ENCODE assay signal across 25 cellular contexts in the genomic region with DNA sequence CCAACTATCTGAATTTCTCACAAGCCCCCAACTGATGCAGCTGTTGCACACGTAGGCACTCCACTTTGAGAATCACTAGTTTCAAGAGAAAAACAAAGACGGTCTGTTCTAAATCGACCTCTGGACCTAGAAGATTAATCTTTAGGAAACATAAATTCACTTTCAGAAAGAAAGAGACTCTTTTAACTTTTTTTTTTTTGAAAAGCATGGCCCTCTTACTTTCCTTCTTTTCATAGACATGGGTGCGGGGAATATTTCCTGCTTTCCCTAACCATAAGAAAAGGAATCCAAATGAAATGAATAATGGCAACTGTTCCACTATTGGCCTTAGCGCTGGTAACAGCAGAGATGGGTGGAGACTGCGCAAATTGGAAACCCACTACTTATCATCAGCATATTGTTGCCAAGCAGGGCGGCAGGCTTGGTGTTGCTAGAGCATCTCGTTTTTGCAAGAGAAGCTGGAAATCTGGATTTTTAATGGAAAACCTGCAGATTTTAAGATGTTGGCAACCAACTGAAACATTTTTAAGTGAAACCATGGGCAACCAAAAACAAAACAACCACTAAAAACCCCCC.
DNase-seq lines count a peak whose midpoint lies in the region; ATAC-seq, FAIRE-seq and TF ChIP-seq lines count a peak whose summit lies in the region.
"Had no signal": no experiment of that assay in that cellular context is flagged by ENCODE, and none has a peak within 500 bp of the region (broad histone marks: within the 10 kb centered on the region; RNA-seq: fewer than 3 reads in every experiment).

No MANE protein-coding gene starts in this region.

- ATAC-seq in GM21447 (IDR thresholded peaks at IDR 0.05; ENCODE audit: unreplicated experiment) (no peak), body of pancreas (no peak), pancreas (no peak)
- ATAC-seq: activated CD8-positive, alpha-beta T cell treated with anti-CD3 and anti-CD28 coated beads for 36 hours; GM12878; naive thymus-derived CD4-positive, alpha-beta T cell; SK-N-SH treated with all-trans-retinoic acid at 6 μM for 48 hours; T-helper 17 cell had no signal

- peaks cover 0 to 32% (median 8%) of the 10 kb centered on the region in 11 experiments; a peak in 10 of 22 replicates for H3K36me3 ChIP-seq in BLaER1 treated with 17β-estradiol and CSF1 and Interleukin-3, amounts not matched to agents 10 nM and 100 nM
- no peaks in the 10 kb centered on the region for H3K36me3 ChIP-seq in left ventricle myocardium inferior
- H3K36me3 ChIP-seq in body of pancreas (replicated peaks in 1 of 2; ENCODE audit: insufficient read depth in 1 of 2, low read depth in 2 of 2): no peaks in the 10 kb centered on the region
- no peaks in the 10 kb centered on the region for H3K36me3 ChIP-seq in pancreas
- H3K36me3 ChIP-seq: thyroid gland had no signal

- H3K9ac ChIP-seq in BLaER1 treated with 17β-estradiol and CSF1 and Interleukin-3, amounts not matched to agents 10 nM and 100 nM: peak overlapping the region; percentile 84 to 93 (median 89); a peak in 21 of 22 replicates

- H4K20me1 ChIP-seq in BLaER1 treated with 17β-estradiol and CSF1 and Interleukin-3, amounts not matched to agents 10 nM and 100 nM: peaks cover 0 to 4% (median 0%) of the 10 kb centered on the region in 11 experiments; a peak in 3 of 22 replicates

- H3K4me2 ChIP-seq in BLaER1 treated with 17β-estradiol and CSF1 and Interleukin-3, amounts not matched to agents 10 nM and 100 nM: peak overlapping the region; percentile 86 to 99 (median 95)

- H3K9me3 ChIP-seq in BLaER1 treated with 17β-estradiol and CSF1 and Interleukin-3, amounts not matched to agents 10 nM and 100 nM (replicated peaks in 1 of 11): peaks cover 0 to 17% (median 6%) of the 10 kb centered on the region in 11 experiments; a peak in 10 of 22 replicates
- H3K9me3 ChIP-seq in left ventricle myocardium inferior (replicated peaks): no peaks in the 10 kb centered on the region
- no peaks in the 10 kb centered on the region for H3K9me3 ChIP-seq in body of pancreas
- H3K9me3 ChIP-seq in pancreas: no peaks in the 10 kb centered on the region
- H3K9me3 ChIP-seq: thyroid gland had no signal

- H3K27ac ChIP-seq in BLaER1 treated with 17β-estradiol and CSF1 and Interleukin-3, amounts not matched to agents 10 nM and 100 nM: peak overlapping the region in 10 of 11 experiments; percentile 90 to 98 (median 96); a peak in 19 of 22 replicates
- peak overlapping the region in 49 of 59 donors; percentile 4 to 78 (median 60) for H3K27ac ChIP-seq in dorsolateral prefrontal cortex
- H3K27ac ChIP-seq in left ventricle myocardium inferior (replicated peaks): peak overlapping the region; percentile 64
- no peak overlapping the region for H3K27ac ChIP-seq in body of pancreas
- no peak overlapping the region for H3K27ac ChIP-seq in pancreas
- H3K27ac ChIP-seq: thyroid gland had no signal

- H3K27me3 ChIP-seq in BLaER1 treated with 17β-estradiol and CSF1 and Interleukin-3, amounts not matched to agents 10 nM and 100 nM: no peaks in the 10 kb centered on the region
- H3K27me3 ChIP-seq in dorsolateral prefrontal cortex (no peaks in the 10 kb centered on the region), left ventricle myocardium inferior (ENCODE audit: low read depth) (no peaks in the 10 kb centered on the region), body of pancreas (no peaks in the 10 kb centered on the region), pancreas (no peaks in the 10 kb centered on the region)
- H3K27me3 ChIP-seq: thyroid gland had no signal

- no peak for FAIRE-seq in pancreas (lab: Jason Lieb, UNC)
- FAIRE-seq: A204.1, endometrium, GM12878 had no signal

- intact Hi-C loops in dorsolateral prefrontal cortex (cut with DNase I) (loop anchor here (5.0 kb wide), 1 partner anchor 63 kb away; no protein-coding TSS in a partner anchor), left ventricle myocardium inferior (cut with micrococcal nuclease) (no loop called here), posterior vena cava (cut with DNase I) (no loop called here), body of pancreas (cut with DNase I) (no loop called here), pancreas (cut with DNase I) (no loop called here)

- 27 to 30% methylated on average over 8 of the region's 8 CpGs for WGBS in body of pancreas, 2 donors
- 30 to 33% methylated on average over 8 of the region's 8 CpGs for WGBS in pancreas, 2 donors

- no peak for DNase-seq in dorsolateral prefrontal cortex
- no peak for DNase-seq in left ventricle myocardium inferior
- DNase-seq in posterior vena cava (ENCODE audit: low spot score): peak; percentile 45
- DNase-seq in body of pancreas: no peak
- no peak for DNase-seq in NCI-H2196 (lab: John Stamatoyannopoulos, UW; ENCODE audit: unreplicated experiment)
- no peak for DNase-seq in pancreas
- DNase-seq: activated CD4-positive, CD25-positive, alpha-beta regulatory T cell treated with anti-CD3 and anti-CD28 coated beads, Interleukin-2, amount 50 U/mL, for 72 hours; activated CD8-positive, alpha-beta T cell treated with anti-CD3 and anti-CD28 coated beads for 36 hours; CD4-positive, alpha-beta memory T cell; central memory CD4-positive, alpha-beta T cell; dermis blood vessel endothelial cell; KG1; naive thymus-derived CD4-positive, alpha-beta T cell; NCI-H1417 treated with DMSO at 0.1 percent for 48 hours; NCI-H446 treated with DMSO at 0.1 percent for 48 hours; retina; stimulated activated naive CD4-positive, alpha-beta T cell; T-helper 17 cell; thyroid gland had no signal

- H3K4me3 ChIP-seq in BLaER1 treated with 17β-estradiol and CSF1 and Interleukin-3, amounts not matched to agents 10 nM and 100 nM: peak overlapping the region in 4 of 10 experiments; percentile 60 to 75 (median 68); a peak in 2 of 20 replicates
- peak overlapping the region in 2 of 59 donors; percentile 10 to 17 for H3K4me3 ChIP-seq in dorsolateral prefrontal cortex
- no peak overlapping the region for H3K4me3 ChIP-seq in left ventricle myocardium inferior
- H3K4me3 ChIP-seq in body of pancreas: no peak overlapping the region
- H3K4me3 ChIP-seq in pancreas: no peak overlapping the region
- H3K4me3 ChIP-seq: GM12878, thyroid gland had no signal

- no peak for TF ChIP-seq POLR2A in body of pancreas (IDR thresholded peaks at IDR 0.05)

- H3K4me1 ChIP-seq in BLaER1 treated with 17β-estradiol and CSF1 and Interleukin-3, amounts not matched to agents 10 nM and 100 nM: peaks cover 72 to 96% (median 85%) of the 10 kb centered on the region in 10 experiments
- H3K4me1 ChIP-seq in left ventricle myocardium inferior (peaks cover 59% of the 10 kb centered on the region), body of pancreas (peaks cover 5% of the 10 kb centered on the region), pancreas (no peaks in the 10 kb centered on the region)

- TF ChIP-seq CTCF in dorsolateral prefrontal cortex (IDR thresholded peaks at IDR 0.05 in 54 of 56, conservative IDR thresholded peaks at IDR 0.05 in 2 of 56; ENCODE audit: low read depth in 1 of 56, partially characterized antibody in 56 of 56) (no peak), left ventricle myocardium inferior (IDR thresholded peaks at IDR 0.05; ENCODE audit: borderline replicate concordance) (no peak), body of pancreas (IDR thresholded peaks at IDR 0.05) (no peak), pancreas (IDR thresholded peaks at IDR 0.05) (no peak)

Comparison
In these comparisons a context has a peak if more than half of its experiments do, and no peak if none do; other contexts are left out.
1. H3K27ac ChIP-seq: peak in BLaER1 treated with 17β-estradiol and CSF1 and Interleukin-3, amounts not matched to agents 10 nM and 100 nM (10 of 11), dorsolateral prefrontal cortex (49 of 59) and left ventricle myocardium inferior (single experiment); none in body of pancreas (0 of 4) and pancreas (0 of 4).
2. intact Hi-C loops: an anchor here in dorsolateral prefrontal cortex (5.0 kb wide); none called in left ventricle myocardium inferior, posterior vena cava, body of pancreas and pancreas.